In the genomic region with DNA sequence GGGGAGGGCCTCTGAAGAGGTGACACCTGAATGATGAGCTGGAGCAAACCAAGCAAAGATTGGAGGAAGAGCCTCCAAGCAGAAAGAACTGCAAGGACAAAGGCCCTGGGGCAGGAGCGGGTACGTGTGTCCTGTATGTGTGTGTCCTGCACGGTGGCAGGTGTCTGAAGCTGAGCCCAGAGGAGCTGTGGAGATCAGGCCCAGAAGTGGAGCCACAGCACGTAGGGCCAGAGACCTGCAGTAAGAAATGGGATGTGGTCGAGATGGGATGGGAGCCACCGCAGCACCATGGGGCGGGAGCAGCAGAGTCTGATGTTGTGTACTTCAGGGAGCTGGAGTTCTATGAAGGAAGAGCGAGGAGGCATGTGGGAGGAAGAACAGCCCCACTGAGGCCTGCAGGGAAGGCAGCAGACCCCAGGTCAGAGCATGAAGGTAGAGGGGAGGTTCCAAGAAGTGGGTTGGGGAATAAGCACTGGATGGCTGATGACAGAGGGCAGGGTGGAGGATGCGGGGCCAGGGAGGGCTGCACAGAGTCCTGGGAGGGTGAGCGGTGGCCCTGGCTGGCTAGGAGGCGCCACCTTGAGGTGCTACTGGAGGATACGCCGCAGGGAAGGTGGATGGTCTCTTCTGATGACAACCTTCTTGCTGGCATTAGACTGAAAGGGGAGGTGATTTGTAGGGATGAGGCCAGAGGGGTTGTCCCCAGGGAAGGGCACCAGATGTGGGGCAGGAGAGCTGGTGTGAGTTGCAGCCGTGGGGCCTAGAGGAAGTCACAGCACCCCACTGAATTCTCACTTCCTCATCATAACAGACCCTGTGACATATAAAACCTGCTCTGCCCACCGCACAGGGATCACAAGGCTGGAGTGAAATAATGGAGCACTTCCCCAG, we compare ENCODE assay signal across 8 cellular contexts. TPM values are rescaled to one million over a fixed set of nuclear protein-coding genes. Genes with fewer than 3 reads are reported as not detected.
DNase-seq lines count a peak whose midpoint lies in the region; ATAC-seq and TF ChIP-seq lines count a peak whose summit lies in the region.

No MANE protein-coding gene starts in this region.

- H3K4me3 ChIP-seq in AG10803 (ENCODE audit: low read length) (no peak overlapping the region), NT2/D1 (ENCODE audit: insufficient read length, low read depth) (no peak overlapping the region)

- TF ChIP-seq CTCF in AG10803 (conservative IDR thresholded peaks at IDR 0.05; ENCODE audit: low read length) (peak; percentile 75), foreskin keratinocyte (conservative IDR thresholded peaks at IDR 0.05) (peak; percentile 82)

- H3K4me1 ChIP-seq in NT2/D1 (ENCODE audit: insufficient read depth, insufficient read length) (peaks cover 3% of the 10 kb centered on the region), foreskin keratinocyte (no peaks in the 10 kb centered on the region)

- no peak overlapping the region for H3K9ac ChIP-seq in NT2/D1 (ENCODE audit: insufficient read length, low read depth)

- H3K27me3 ChIP-seq in NT2/D1 (ENCODE audit: insufficient read depth, insufficient read length): no peaks in the 10 kb centered on the region
- no peaks in the 10 kb centered on the region for H3K27me3 ChIP-seq in foreskin keratinocyte

- ATAC-seq in GM18498 (IDR thresholded peaks at IDR 0.05; ENCODE audit: unreplicated experiment): peak; percentile 68
- peak; percentile 50 for ATAC-seq in HG02943 (IDR thresholded peaks at IDR 0.05; ENCODE audit: low read depth, unreplicated experiment)
- peak; percentile 79 for ATAC-seq in foreskin keratinocyte
- peak; percentile 84 for ATAC-seq in sciatic nerve

- peaks cover 19% of the 10 kb centered on the region for H3K9me3 ChIP-seq in NT2/D1 (ENCODE audit: insufficient read depth, low read length)

- intact Hi-C loops in sciatic nerve (cut with DNase I): no loop called here

- no peaks in the 10 kb centered on the region for H3K36me3 ChIP-seq in NT2/D1 (ENCODE audit: insufficient read depth, insufficient read length, low read length)

- peak; percentile 59 for DNase-seq in AG10803 (ENCODE audit: low read depth)
- peak; percentile 40 for DNase-seq in NT2/D1 (ENCODE audit: low read depth, low spot score)
- DNase-seq in activated T-cell treated with anti-CD3 and anti-CD28 coated beads, Interleukin-2, amount 50 U/mL, for 48 hours: peak; percentile 73 to 80
- no peak for DNase-seq in foreskin keratinocyte
- no peak for DNase-seq in sciatic nerve (ENCODE audit: low spot score)
- no peak for DNase-seq in NCI-H446 treated with DMSO at 0.1 percent for 48 hours (lab: John Stamatoyannopoulos, UW)

- H3K27ac ChIP-seq in foreskin keratinocyte: no peak overlapping the region

RNA-seq across cellular contexts. Expression of a gene that starts 10.6 kb away (rescaled TPM):
- not detected in 2 replicates for total RNA-seq in foreskin keratinocyte
- not detected in 2 replicates for polyA plus RNA-seq in foreskin keratinocyte
- 8.2 TPM for total RNA-seq in sciatic nerve

RNA-seq across cellular contexts. Expression of a gene that starts 19.2 kb away (rescaled TPM):
- 124 and 170 TPM in 2 replicates for total RNA-seq in foreskin keratinocyte
- 108 and 144 TPM in 2 replicates for polyA plus RNA-seq in foreskin keratinocyte
- total RNA-seq in sciatic nerve: 150 TPM

RNA-seq across cellular contexts. Expression of a gene that starts 38.2 kb away (rescaled TPM):
- total RNA-seq in foreskin keratinocyte (8.4 and 10.3 TPM in 2 replicates), sciatic nerve (60.1 TPM)
- 5.2 and 5.8 TPM in 2 replicates for polyA plus RNA-seq in foreskin keratinocyte

Comparison
In these comparisons a context has a peak if more than half of its experiments do, and no peak if none do; other contexts are left out.
1. DNase-seq: peak in AG10803 (single experiment), NT2/D1 (single experiment) and activated T-cell treated with anti-CD3 and anti-CD28 coated beads, Interleukin-2, amount 50 U/mL, for 48 hours (2 of 2); none in foreskin keratinocyte (0 of 2), sciatic nerve (single experiment) and NCI-H446 treated with DMSO at 0.1 percent for 48 hours (single experiment).
2. Peak in every context shown above with its lines, with median percentiles within 50 percentile points of each other: ATAC-seq.